ENCODE assay signal across 1 cellular context in the genomic region with DNA sequence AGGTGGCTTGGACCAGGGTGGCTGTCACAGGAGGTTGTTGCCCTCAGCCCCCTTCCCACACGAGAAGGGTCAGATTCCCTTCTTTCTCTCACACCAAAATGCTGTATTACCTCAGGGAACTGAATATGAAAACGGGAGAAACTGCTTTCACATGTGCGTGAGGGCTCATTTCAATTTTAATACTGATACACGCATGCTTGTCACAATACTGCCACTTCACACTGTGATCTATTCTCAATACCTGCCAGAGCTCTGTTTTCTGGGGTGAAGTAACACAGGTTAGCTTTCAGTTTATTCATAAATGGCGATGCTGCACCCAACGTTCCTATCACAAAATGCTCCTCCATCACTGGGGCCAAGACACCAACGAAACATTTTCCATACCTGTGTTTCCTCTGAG.
TF ChIP-seq lines count a peak whose summit lies in the region.

No MANE protein-coding gene starts in this region.

TF ChIP-seq in WTC11, 78 proteins besides CTCF, POLR2A, EP300 and RAD21 (continued from another document):
- TF ChIP-seq, protein P1, sequence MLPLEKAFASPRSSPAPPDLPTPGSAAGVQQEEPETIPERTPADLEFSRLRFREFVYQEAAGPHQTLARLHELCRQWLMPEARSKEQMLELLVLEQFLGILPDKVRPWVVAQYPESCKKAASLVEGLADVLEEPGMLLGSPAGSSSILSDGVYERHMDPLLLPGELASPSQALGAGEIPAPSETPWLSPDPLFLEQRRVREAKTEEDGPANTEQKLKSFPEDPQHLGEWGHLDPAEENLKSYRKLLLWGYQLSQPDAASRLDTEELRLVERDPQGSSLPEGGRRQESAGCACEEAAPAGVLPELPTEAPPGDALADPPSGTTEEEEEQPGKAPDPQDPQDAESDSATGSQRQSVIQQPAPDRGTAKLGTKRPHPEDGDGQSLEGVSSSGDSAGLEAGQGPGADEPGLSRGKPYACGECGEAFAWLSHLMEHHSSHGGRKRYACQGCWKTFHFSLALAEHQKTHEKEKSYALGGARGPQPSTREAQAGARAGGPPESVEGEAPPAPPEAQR (CRISPR knock-in tag; IDR thresholded peaks at IDR 0.05) = no peak
- TF ChIP-seq SMAD3 (CRISPR knock-in tag; IDR thresholded peaks at IDR 0.05; ENCODE audit: borderline replicate concordance) = no peak
- TF ChIP-seq ZNF671 (CRISPR knock-in tag; IDR thresholded peaks at IDR 0.05) = no peak
- no peak for TF ChIP-seq NR1H2 (CRISPR knock-in tag; IDR thresholded peaks at IDR 0.05)
- TF ChIP-seq ZNF416 (CRISPR knock-in tag; IDR thresholded peaks at IDR 0.05) = no peak
- no peak for TF ChIP-seq ZNF423 (CRISPR knock-in tag; IDR thresholded peaks at IDR 0.05)
TF ChIP-seq in WTC11: peak in this region for 0.
